ENCODE assay signal across 1 cellular context in the genomic region with DNA sequence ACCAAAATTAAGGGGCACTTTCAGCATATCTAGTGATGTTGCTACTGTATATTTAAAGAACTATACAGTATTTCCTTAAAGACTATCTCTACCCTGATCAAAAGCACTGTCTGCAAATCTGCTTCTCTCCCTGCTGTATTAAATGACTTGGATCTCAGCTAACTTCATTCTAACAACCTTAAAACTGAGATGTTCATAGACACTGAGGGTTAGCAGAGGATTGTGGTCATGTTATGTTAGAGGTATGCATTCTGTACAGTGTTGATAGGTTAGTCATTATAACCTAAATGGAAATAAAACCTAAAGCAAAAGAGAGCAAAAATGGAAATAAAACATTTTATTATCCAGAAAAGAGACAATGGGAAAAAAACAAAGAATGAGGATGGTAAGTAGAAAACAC.
TF ChIP-seq lines count a peak whose summit lies in the region.

No MANE protein-coding gene starts in this region.

TF ChIP-seq in GM23338, 12 proteins besides CTCF, POLR2A, EP300 and RAD21:
- TF ChIP-seq, protein P1, sequence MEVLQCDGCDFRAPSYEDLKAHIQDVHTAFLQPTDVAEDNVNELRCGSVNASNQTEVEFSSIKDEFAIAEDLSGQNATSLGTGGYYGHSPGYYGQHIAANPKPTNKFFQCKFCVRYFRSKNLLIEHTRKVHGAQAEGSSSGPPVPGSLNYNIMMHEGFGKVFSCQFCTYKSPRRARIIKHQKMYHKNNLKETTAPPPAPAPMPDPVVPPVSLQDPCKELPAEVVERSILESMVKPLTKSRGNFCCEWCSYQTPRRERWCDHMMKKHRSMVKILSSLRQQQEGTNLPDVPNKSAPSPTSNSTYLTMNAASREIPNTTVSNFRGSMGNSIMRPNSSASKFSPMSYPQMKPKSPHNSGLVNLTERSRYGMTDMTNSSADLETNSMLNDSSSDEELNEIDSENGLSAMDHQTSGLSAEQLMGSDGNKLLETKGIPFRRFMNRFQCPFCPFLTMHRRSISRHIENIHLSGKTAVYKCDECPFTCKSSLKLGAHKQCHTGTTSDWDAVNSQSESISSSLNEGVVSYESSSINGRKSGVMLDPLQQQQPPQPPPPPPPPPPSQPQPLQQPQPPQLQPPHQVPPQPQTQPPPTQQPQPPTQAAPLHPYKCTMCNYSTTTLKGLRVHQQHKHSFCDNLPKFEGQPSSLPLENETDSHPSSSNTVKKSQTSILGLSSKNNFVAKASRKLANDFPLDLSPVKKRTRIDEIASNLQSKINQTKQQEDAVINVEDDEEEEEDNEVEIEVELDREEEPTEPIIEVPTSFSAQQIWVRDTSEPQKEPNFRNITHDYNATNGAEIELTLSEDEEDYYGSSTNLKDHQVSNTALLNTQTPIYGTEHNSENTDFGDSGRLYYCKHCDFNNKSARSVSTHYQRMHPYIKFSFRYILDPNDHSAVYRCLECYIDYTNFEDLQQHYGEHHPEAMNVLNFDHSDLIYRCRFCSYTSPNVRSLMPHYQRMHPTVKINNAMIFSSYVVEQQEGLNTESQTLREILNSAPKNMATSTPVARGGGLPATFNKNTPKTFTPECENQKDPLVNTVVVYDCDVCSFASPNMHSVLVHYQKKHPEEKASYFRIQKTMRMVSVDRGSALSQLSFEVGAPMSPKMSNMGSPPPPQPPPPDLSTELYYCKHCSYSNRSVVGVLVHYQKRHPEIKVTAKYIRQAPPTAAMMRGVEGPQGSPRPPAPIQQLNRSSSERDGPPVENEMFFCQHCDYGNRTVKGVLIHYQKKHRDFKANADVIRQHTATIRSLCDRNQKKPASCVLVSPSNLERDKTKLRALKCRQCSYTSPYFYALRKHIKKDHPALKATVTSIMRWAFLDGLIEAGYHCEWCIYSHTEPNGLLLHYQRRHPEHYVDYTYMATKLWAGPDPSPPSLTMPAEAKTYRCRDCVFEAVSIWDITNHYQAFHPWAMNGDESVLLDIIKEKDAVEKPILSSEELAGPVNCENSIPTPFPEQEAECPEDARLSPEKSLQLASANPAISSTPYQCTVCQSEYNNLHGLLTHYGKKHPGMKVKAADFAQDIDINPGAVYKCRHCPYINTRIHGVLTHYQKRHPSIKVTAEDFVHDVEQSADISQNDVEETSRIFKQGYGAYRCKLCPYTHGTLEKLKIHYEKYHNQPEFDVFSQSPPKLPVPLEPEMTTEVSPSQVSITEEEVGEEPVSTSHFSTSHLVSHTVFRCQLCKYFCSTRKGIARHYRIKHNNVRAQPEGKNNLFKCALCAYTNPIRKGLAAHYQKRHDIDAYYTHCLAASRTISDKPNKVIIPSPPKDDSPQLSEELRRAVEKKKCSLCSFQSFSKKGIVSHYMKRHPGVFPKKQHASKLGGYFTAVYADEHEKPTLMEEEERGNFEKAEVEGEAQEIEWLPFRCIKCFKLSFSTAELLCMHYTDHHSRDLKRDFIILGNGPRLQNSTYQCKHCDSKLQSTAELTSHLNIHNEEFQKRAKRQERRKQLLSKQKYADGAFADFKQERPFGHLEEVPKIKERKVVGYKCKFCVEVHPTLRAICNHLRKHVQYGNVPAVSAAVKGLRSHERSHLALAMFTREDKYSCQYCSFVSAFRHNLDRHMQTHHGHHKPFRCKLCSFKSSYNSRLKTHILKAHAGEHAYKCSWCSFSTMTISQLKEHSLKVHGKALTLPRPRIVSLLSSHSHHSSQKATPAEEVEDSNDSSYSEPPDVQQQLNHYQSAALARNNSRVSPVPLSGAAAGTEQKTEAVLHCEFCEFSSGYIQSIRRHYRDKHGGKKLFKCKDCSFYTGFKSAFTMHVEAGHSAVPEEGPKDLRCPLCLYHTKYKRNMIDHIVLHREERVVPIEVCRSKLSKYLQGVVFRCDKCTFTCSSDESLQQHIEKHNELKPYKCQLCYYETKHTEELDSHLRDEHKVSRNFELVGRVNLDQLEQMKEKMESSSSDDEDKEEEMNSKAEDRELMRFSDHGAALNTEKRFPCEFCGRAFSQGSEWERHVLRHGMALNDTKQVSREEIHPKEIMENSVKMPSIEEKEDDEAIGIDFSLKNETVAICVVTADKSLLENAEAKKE (CRISPR knock-in tag; IDR thresholded peaks at IDR 0.05): no peak
- TF ChIP-seq ZNF114 (CRISPR knock-in tag; IDR thresholded peaks at IDR 0.05) (no peak), NANOG (IDR thresholded peaks at IDR 0.05; ENCODE audit: borderline replicate concordance) (no peak), ZNF331 (CRISPR knock-in tag; IDR thresholded peaks at IDR 0.05; ENCODE audit: low read depth) (no peak), CREB1 (CRISPR knock-in tag; IDR thresholded peaks at IDR 0.05; ENCODE audit: low read depth) (no peak), EZH2 (IDR thresholded peaks at IDR 0.05; ENCODE audit: low read depth, unreplicated experiment) (no peak), EZH2phosphoT487 (IDR thresholded peaks at IDR 0.05; ENCODE audit: unreplicated experiment) (no peak), STAT1 (IDR thresholded peaks at IDR 0.05; ENCODE audit: unreplicated experiment) (no peak)
- TF ChIP-seq, protein P2, sequence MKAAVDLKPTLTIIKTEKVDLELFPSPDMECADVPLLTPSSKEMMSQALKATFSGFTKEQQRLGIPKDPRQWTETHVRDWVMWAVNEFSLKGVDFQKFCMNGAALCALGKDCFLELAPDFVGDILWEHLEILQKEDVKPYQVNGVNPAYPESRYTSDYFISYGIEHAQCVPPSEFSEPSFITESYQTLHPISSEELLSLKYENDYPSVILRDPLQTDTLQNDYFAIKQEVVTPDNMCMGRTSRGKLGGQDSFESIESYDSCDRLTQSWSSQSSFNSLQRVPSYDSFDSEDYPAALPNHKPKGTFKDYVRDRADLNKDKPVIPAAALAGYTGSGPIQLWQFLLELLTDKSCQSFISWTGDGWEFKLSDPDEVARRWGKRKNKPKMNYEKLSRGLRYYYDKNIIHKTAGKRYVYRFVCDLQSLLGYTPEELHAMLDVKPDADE (IDR thresholded peaks at IDR 0.05): no peak
- TF ChIP-seq, protein P3, sequence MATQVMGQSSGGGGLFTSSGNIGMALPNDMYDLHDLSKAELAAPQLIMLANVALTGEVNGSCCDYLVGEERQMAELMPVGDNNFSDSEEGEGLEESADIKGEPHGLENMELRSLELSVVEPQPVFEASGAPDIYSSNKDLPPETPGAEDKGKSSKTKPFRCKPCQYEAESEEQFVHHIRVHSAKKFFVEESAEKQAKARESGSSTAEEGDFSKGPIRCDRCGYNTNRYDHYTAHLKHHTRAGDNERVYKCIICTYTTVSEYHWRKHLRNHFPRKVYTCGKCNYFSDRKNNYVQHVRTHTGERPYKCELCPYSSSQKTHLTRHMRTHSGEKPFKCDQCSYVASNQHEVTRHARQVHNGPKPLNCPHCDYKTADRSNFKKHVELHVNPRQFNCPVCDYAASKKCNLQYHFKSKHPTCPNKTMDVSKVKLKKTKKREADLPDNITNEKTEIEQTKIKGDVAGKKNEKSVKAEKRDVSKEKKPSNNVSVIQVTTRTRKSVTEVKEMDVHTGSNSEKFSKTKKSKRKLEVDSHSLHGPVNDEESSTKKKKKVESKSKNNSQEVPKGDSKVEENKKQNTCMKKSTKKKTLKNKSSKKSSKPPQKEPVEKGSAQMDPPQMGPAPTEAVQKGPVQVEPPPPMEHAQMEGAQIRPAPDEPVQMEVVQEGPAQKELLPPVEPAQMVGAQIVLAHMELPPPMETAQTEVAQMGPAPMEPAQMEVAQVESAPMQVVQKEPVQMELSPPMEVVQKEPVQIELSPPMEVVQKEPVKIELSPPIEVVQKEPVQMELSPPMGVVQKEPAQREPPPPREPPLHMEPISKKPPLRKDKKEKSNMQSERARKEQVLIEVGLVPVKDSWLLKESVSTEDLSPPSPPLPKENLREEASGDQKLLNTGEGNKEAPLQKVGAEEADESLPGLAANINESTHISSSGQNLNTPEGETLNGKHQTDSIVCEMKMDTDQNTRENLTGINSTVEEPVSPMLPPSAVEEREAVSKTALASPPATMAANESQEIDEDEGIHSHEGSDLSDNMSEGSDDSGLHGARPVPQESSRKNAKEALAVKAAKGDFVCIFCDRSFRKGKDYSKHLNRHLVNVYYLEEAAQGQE (IDR thresholded peaks at IDR 0.05; ENCODE audit: unreplicated experiment): no peak
